Comparison of ENCODE assay signal across 20 cellular contexts in the genomic region with DNA sequence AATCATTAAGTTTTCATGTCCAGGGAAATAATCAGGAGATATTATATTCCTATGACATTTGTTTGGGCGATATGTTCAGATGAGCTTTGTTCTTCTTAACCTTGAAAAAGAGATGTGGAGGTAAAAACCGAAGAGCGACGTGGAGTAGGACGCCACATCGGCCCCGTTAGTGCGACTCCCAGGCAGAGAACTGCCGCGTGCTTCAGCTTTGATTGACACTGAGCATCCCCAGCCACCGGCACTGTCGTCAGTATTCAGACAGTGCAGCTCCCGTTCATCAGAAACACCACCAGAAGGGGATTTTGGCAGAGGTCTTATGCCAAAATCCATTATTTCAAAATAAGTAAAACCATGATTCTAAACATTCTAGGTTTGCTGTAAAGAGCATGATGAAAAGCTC.
DNase-seq lines count a peak whose midpoint lies in the region; ATAC-seq, FAIRE-seq and TF ChIP-seq lines count a peak whose summit lies in the region.
"Had no signal": no experiment of that assay in that cellular context is flagged by ENCODE, and none has a peak within 500 bp of the region (broad histone marks: within the 10 kb centered on the region; RNA-seq: fewer than 3 reads in every experiment).

No MANE protein-coding gene starts in this region.

- BruUV-seq in K562 (replicated peaks; lab: Mats Ljungman, UMichigan), result no TSS peak

- H3K36me3 ChIP-seq in left ventricle myocardium inferior (peaks cover 4% of the 10 kb centered on the region), K562 (ENCODE audit: control insufficient read depth, insufficient read depth, low read length) (peaks cover 49% of the 10 kb centered on the region), neural cell (ENCODE audit: insufficient read depth, low read length) (no peaks in the 10 kb centered on the region), lower lobe of right lung (peaks cover 33% of the 10 kb centered on the region)

- TF ChIP-seq POLR2A in K562 (conservative IDR thresholded peaks at IDR 0.05), result no peak

- TF ChIP-seq RAD21 in K562 (CRISPR knock-in tag; conservative IDR thresholded peaks at IDR 0.05 in 1 of 2, IDR thresholded peaks at IDR 0.05 in 1 of 2), result no peak
- no peak for TF ChIP-seq RAD21 in neural cell (conservative IDR thresholded peaks at IDR 0.05)

- peak overlapping the region; percentile 94 for H3K27ac ChIP-seq in left ventricle myocardium inferior (replicated peaks)
- no peak overlapping the region for H3K27ac ChIP-seq in K562 (ENCODE audit: extremely low read depth, low read depth, low read length)
- peak overlapping the region; percentile 4 for H3K27ac ChIP-seq in neural cell (ENCODE audit: low read length)
- no peak overlapping the region for H3K27ac ChIP-seq in lower lobe of right lung
- H3K27ac ChIP-seq in foreskin keratinocyte, result no peak overlapping the region
- H3K27ac ChIP-seq: BLaER1 treated with 17β-estradiol and CSF1 and Interleukin-3, amounts not matched to agents 10 nM and 100 nM had no signal

- H3K9me1 ChIP-seq in K562 (ENCODE audit: control insufficient read depth, insufficient read depth, low read length), result no peaks in the 10 kb centered on the region

- POLR2A ChIA-PET in K562 (lab: Yijun Ruan, JAX), result no interaction called here

- TF ChIP-seq CTCF in left ventricle myocardium inferior (IDR thresholded peaks at IDR 0.05; ENCODE audit: borderline replicate concordance) (no peak), K562 (IDR thresholded peaks at IDR 0.05 in 2 of 3, conservative IDR thresholded peaks at IDR 0.05 in 1 of 3; ENCODE audit: insufficient read depth in 2 of 3, low read depth in 1 of 3, low read length in 3 of 3) (no peak), neural cell (IDR thresholded peaks at IDR 0.05; ENCODE audit: poor library complexity, severe bottlenecking) (no peak), lower lobe of right lung (IDR thresholded peaks at IDR 0.05) (no peak), foreskin keratinocyte (conservative IDR thresholded peaks at IDR 0.05) (no peak)

- H3K4me1 ChIP-seq in left ventricle myocardium inferior, result peaks cover 69% of the 10 kb centered on the region
- H3K4me1 ChIP-seq in K562 (replicated peaks in 1 of 2; ENCODE audit: control insufficient read depth in 2 of 2, insufficient read depth in 2 of 2, low read length in 2 of 2), result peaks cover 5 to 55% of the 10 kb centered on the region in 2 experiments; a peak in 4 of 5 replicates
- H3K4me1 ChIP-seq in lower lobe of right lung, result peaks cover 13% of the 10 kb centered on the region
- peaks cover 4% of the 10 kb centered on the region for H3K4me1 ChIP-seq in foreskin keratinocyte

- DNase-seq in left ventricle myocardium inferior (no peak), left ventricle myocardium superior (no peak), GM19239 (ENCODE audit: insufficient read length, low spot score) (no peak), K562 (ENCODE audit: extremely low read depth in 1 of 4, low spot score in 3 of 4) (no peak), lower lobe of right lung (no peak), foreskin keratinocyte (no peak), cortex of kidney (lab: John Stamatoyannopoulos, UW) (no peak)
- DNase-seq: ACHN; CD4-positive, alpha-beta memory T cell; DMS153; DMS79 treated with DMSO at 0.1 percent for 48 hours; EL; H7 had no signal

- no peaks in the 10 kb centered on the region for H3K9me2 ChIP-seq in neural cell (ENCODE audit: insufficient read depth, low read length)

- ATAC-seq in left ventricle myocardium superior (no peak), K562 (no peak), lower lobe of right lung (no peak), foreskin keratinocyte (no peak)
- ATAC-seq: GM23338, HepG2 had no signal

- CTCF ChIA-PET in K562 (lab: Yijun Ruan, JAX; ENCODE audit: low intra/inter-chr PET ratio), result no interaction called here

- FAIRE-seq in GM19239 (lab: Jason Lieb, UNC), result peak; percentile 37
- peak; percentile 73 for FAIRE-seq in K562 (lab: Jason Lieb, UNC)
- FAIRE-seq: D721Med, G401.6, HepG2, HTR-8/SVneo had no signal

- H3K79me2 ChIP-seq in K562 (ENCODE audit: control insufficient read depth, insufficient read depth, low read length) (peaks cover 38% of the 10 kb centered on the region), neural cell (replicated peaks; ENCODE audit: insufficient read depth, low read length) (no peaks in the 10 kb centered on the region)

- H3K4me2 ChIP-seq in K562 (ENCODE audit: insufficient read depth, low read length) (no peak overlapping the region), neural cell (ENCODE audit: low read length) (no peak overlapping the region)
- H3K4me2 ChIP-seq: GM23338 had no signal

- no peaks in the 10 kb centered on the region for H3F3A ChIP-seq in neural cell (ENCODE audit: insufficient read depth, low read length, poor library complexity, severe bottlenecking)

- H4K20me1 ChIP-seq in K562 (replicated peaks; ENCODE audit: control insufficient read depth, insufficient read depth, low read length), result peaks cover 4% of the 10 kb centered on the region; the same call in 1 of the 2 replicates
- no peaks in the 10 kb centered on the region for H4K20me1 ChIP-seq in neural cell (ENCODE audit: insufficient read depth)

- H3K9me3 ChIP-seq in left ventricle myocardium inferior (replicated peaks), result no peaks in the 10 kb centered on the region
- H3K9me3 ChIP-seq in K562 (replicated peaks; ENCODE audit: control insufficient read depth, insufficient read depth, low read depth, low read length), result 0 out of 2 replicates have a peak, but pooled peaks cover 3% of the 10 kb centered on the region
- H3K9me3 ChIP-seq in neural cell (ENCODE audit: low read length), result no peaks in the 10 kb centered on the region
- H3K9me3 ChIP-seq in lower lobe of right lung, result no peaks in the 10 kb centered on the region
- H3K9me3 ChIP-seq: BLaER1 treated with 17β-estradiol and CSF1 and Interleukin-3, amounts not matched to agents 10 nM and 100 nM had no signal

- TF ChIP-seq EP300 in K562 (IDR thresholded peaks at IDR 0.05; ENCODE audit: low read length) (no peak), neural cell (conservative IDR thresholded peaks at IDR 0.05; ENCODE audit: poor library complexity, severe bottlenecking) (no peak)

- H3K9ac ChIP-seq in K562 (ENCODE audit: insufficient read depth in 1 of 2, low read depth in 2 of 2, low read length in 2 of 2) (no peak overlapping the region), neural cell (ENCODE audit: low read length) (no peak overlapping the region)

- intact Hi-C loops in left ventricle myocardium inferior (cut with micrococcal nuclease), result no loop called here
- intact Hi-C loops in left ventricle myocardium superior (cut with micrococcal nuclease), result no loop called here
- intact Hi-C loops in K562 (cut with micrococcal nuclease), result no loop called here
- intact Hi-C loops in lower lobe of right lung (cut with DNase I), result no loop called here

- 85% methylated on average over 13 of the region's 13 CpGs for WGBS in K562 (ENCODE audit: insufficient coverage, low coverage, missing lambda C conversion rate)

- H2AFZ ChIP-seq in K562 (ENCODE audit: low read depth, low read length), result no peak overlapping the region
- H2AFZ ChIP-seq in neural cell (ENCODE audit: low read depth, low read length), result no peak overlapping the region
- H2AFZ ChIP-seq: GM23338 had no signal

- H3K4me3 ChIP-seq in left ventricle myocardium inferior, result no peak overlapping the region
- H3K4me3 ChIP-seq in K562, result no peak overlapping the region
- H3K4me3 ChIP-seq in neural cell (ENCODE audit: low read length), result no peak overlapping the region
- no peak overlapping the region for H3K4me3 ChIP-seq in lower lobe of right lung
- H3K4me3 ChIP-seq: BLaER1 treated with 17β-estradiol and CSF1 and Interleukin-3, amounts not matched to agents 10 nM and 100 nM; GM23338 had no signal

- H3K27me3 ChIP-seq in left ventricle myocardium inferior (ENCODE audit: low read depth), result no peaks in the 10 kb centered on the region
- H3K27me3 ChIP-seq in K562 (ENCODE audit: control insufficient read depth in 2 of 2, insufficient read depth in 2 of 2, low read length in 2 of 2), result no peaks in the 10 kb centered on the region
- no peaks in the 10 kb centered on the region for H3K27me3 ChIP-seq in neural cell (ENCODE audit: insufficient read depth, low read depth, low read length)
- no peaks in the 10 kb centered on the region for H3K27me3 ChIP-seq in lower lobe of right lung (ENCODE audit: low read depth)
- H3K27me3 ChIP-seq in foreskin keratinocyte, result no peaks in the 10 kb centered on the region
- H3K27me3 ChIP-seq: BLaER1 treated with 17β-estradiol and CSF1 and Interleukin-3, amounts not matched to agents 10 nM and 100 nM had no signal

- in situ Hi-C loops in K562 (cut with MboI), result no loop called here

TF ChIP-seq in K562, 482 proteins besides CTCF, POLR2A, EP300 and RAD21 (continues in another document):
- TF ChIP-seq ETV1 (tag; conservative IDR thresholded peaks at IDR 0.05; ENCODE audit: low read depth) (no peak), SREBF2 (CRISPR knock-in tag; IDR thresholded peaks at IDR 0.05) (no peak), COPS2 (conservative IDR thresholded peaks at IDR 0.05) (no peak), NRF1 (conservative IDR thresholded peaks at IDR 0.05 in 1 of 2, IDR thresholded peaks at IDR 0.05 in 1 of 2) (no peak)
- TF ChIP-seq, protein P1, sequence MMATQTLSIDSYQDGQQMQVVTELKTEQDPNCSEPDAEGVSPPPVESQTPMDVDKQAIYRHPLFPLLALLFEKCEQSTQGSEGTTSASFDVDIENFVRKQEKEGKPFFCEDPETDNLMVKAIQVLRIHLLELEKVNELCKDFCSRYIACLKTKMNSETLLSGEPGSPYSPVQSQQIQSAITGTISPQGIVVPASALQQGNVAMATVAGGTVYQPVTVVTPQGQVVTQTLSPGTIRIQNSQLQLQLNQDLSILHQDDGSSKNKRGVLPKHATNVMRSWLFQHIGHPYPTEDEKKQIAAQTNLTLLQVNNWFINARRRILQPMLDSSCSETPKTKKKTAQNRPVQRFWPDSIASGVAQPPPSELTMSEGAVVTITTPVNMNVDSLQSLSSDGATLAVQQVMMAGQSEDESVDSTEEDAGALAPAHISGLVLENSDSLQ (IDR thresholded peaks at IDR 0.05), result peak; percentile 37; the same call in 1 of the 2 replicates

Comparison
In these comparisons a context has a peak if more than half of its experiments do, and no peak if none do; other contexts are left out.
1. H3K27ac ChIP-seq: peak in left ventricle myocardium inferior (single experiment) and neural cell (single experiment); none in K562 (single experiment), lower lobe of right lung (single experiment) and foreskin keratinocyte (single experiment).